Comparison of ENCODE assay signal across 25 cellular contexts in the genomic region with DNA sequence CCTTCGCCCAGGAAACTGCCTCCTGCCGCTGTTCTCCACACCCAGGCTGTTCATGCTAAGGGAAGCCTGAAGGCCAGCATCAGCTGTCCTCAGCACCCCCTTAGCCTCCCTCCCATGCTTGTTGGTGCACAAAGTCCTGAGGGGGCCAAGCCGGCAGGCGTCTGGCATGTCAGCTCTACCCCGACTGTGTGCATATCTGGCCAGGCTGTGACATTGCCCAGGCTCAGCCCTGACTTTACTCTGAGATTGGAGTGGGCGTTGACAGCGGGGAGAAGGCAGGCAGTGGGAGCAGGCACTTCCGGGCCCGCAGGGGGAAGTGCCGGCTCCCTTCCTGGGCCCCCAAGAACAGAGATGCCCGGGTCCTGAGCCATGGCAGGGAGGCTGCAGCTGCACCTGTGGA.
"Had no signal": no experiment of that assay in that cellular context is flagged by ENCODE, and none has a peak within 500 bp of the region (broad histone marks: within the 10 kb centered on the region; RNA-seq: fewer than 3 reads in every experiment).

No MANE protein-coding gene starts in this region.

- H3K27ac ChIP-seq: brain microvascular endothelial cell, left lung, ovary, sigmoid colon, thyroid gland, WERI-Rb-1 had no signal

- H3K4me1 ChIP-seq: left lung, sigmoid colon, thyroid gland had no signal

- H3K27me3 ChIP-seq: brain microvascular endothelial cell, left lung, ovary, thyroid gland had no signal

- ATAC-seq: activated CD4-positive, CD25-positive, alpha-beta regulatory T cell treated with anti-CD3 and anti-CD28 coated beads, Interleukin-2, amount 50 U/mL, for 24 hours; esophagus mucosa; left lung; stimulated activated effector memory CD8-positive, alpha-beta T cell treated with anti-CD3 and anti-CD28 coated beads, Interleukin-12 subunit alpha, Interleukin-12 subunit beta, amount 100 ng/mL, for 72 hours; stimulated activated naive CD8-positive, alpha-beta T cell treated with anti-CD3 and anti-CD28 coated beads, Interleukin-15, amount 100 ng/mL, for 72 hours had no signal

- H3K9me3 ChIP-seq: ovary, sigmoid colon, thyroid gland had no signal

- H3K36me3 ChIP-seq: brain microvascular endothelial cell, left lung, ovary, sigmoid colon, thyroid gland, WERI-Rb-1 had no signal

- DNase-seq: activated CD4-positive, alpha-beta T cell treated with anti-CD3 and anti-CD28 coated beads for 48 hours; activated CD4-positive, alpha-beta T cell treated with anti-CD3 and anti-CD28 coated beads, Interleukin-2, amount 50 U/mL, for 48 hours; activated CD8-positive, alpha-beta memory T cell treated with anti-CD3 and anti-CD28 coated beads for 24 hours; activated effector memory CD4-positive, alpha-beta T cell treated with anti-CD3 and anti-CD28 coated beads, Interleukin-2, amount 50 U/mL, for 16 hours; activated naive CD4-positive, alpha-beta T cell treated with anti-CD3 and anti-CD28 coated beads for 36 hours; activated naive CD8-positive, alpha-beta T cell treated with anti-CD3 and anti-CD28 coated beads for 36 hours; amniotic stem cell; brain microvascular endothelial cell; central memory CD4-positive, alpha-beta T cell; foreskin fibroblast; head of caudate nucleus; kidney glomerular epithelial cell; nephron progenitor cell; ovary; sigmoid colon; small intestine; stimulated activated CD4-positive, alpha-beta T cell treated with anti-CD3 and anti-CD28 coated beads, Interleukin-4, amount 100 ng/mL, for 24 hours; stimulated activated naive CD8-positive, alpha-beta T cell treated with anti-CD3 and anti-CD28 coated beads, Interleukin-15, amount 100 ng/mL, for 72 hours; substantia nigra; thyroid gland; WERI-Rb-1 had no signal

- H3K4me3 ChIP-seq: left lung, ovary, sigmoid colon, thyroid gland had no signal
